ENCODE assay signal across 20 cellular contexts in the genomic region with DNA sequence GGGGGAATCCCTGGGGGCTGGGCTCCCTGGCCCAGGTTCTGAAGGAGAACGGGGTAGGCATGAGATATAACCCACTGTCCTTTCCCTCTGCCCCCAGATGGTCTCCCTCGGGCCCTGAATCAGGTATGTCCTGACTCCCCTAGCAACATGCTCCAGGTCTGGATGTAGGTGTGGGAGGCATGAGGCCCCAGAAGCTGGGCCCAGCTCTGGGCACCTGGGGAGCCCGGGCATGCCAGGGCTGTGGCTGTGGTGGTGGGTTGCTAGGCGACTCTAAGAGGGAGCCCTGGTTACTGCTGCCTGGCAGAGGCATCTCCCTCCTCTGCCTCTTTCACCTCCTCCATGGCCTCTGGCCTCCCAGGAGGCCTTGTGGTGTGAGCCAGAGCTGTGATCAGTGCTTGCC. TPM values are rescaled to one million over a fixed set of nuclear protein-coding genes. Genes with fewer than 3 reads are reported as not detected.
DNase-seq lines count a peak whose midpoint lies in the region; ATAC-seq, FAIRE-seq and TF ChIP-seq lines count a peak whose summit lies in the region.
"Had no signal": no experiment of that assay in that cellular context is flagged by ENCODE, and none has a peak within 500 bp of the region (broad histone marks: within the 10 kb centered on the region; RNA-seq: fewer than 3 reads in every experiment).

No MANE protein-coding gene starts in this region.

- TF ChIP-seq EP300 in H1 (IDR thresholded peaks at IDR 0.05; ENCODE audit: borderline replicate concordance in 1 of 2, low read depth in 2 of 2, low read length in 2 of 2) = no peak
- TF ChIP-seq EP300 in esophagus muscularis mucosa (IDR thresholded peaks at IDR 0.05) = no peak

- no peaks in the 10 kb centered on the region; the same call in 1 of the 2 replicates for H3K79me1 ChIP-seq in H1 (ENCODE audit: low read depth, low read length)

- H3K36me3 ChIP-seq in H1 (ENCODE audit: control insufficient read depth in 2 of 4, insufficient read depth in 4 of 4, low read length in 3 of 4) = no peaks in the 10 kb centered on the region
- peaks cover 0 to 20% (median 4%) of the 10 kb centered on the region in 4 donors for H3K36me3 ChIP-seq in esophagus muscularis mucosa

- no peak overlapping the region; a peak in 1 of 7 replicates for H3K9ac ChIP-seq in H1 (replicated peaks in 1 of 4; ENCODE audit: extremely low read depth in 1 of 4, low read depth in 3 of 4, low read length in 3 of 4)

- H3K4ac ChIP-seq in H1 (replicated peaks; ENCODE audit: insufficient read length, low read depth, low read length) = no peak overlapping the region

- no peak overlapping the region for H2BK20ac ChIP-seq in H1 (ENCODE audit: low read length)

- no peak overlapping the region for H3K4me2 ChIP-seq in H1 (ENCODE audit: insufficient read depth in 1 of 2, low read depth in 2 of 2, low read length in 2 of 2)
- H3K4me2 ChIP-seq: A549 had no signal

- H4K91ac ChIP-seq in H1 (replicated peaks; ENCODE audit: insufficient read length, low read length) = no peak overlapping the region

- H2BK15ac ChIP-seq in H1 (ENCODE audit: low read length) = no peak overlapping the region

- no peak overlapping the region for H2BK12ac ChIP-seq in H1 (ENCODE audit: low read depth, low read length)

- no peak overlapping the region for H3K27ac ChIP-seq in H1 (ENCODE audit: low read depth, low read length)
- H3K27ac ChIP-seq in esophagus muscularis mucosa (replicated peaks in 1 of 4) = no peak overlapping the region
- H3K27ac ChIP-seq: A549 had no signal

- H3K56ac ChIP-seq in H1 (replicated peaks; ENCODE audit: insufficient read length, low read depth, low read length) = no peak overlapping the region

- peaks cover 8% of the 10 kb centered on the region; the same call in 1 of the 2 replicates for H3K23me2 ChIP-seq in H1 (ENCODE audit: low read depth, low read length)

- peak; percentile 25 for DNase-seq in NCI-H2171 (lab: John Stamatoyannopoulos, UW)
- no peak for DNase-seq in NCI-H2171 treated with DMSO at 0.1 percent for 48 hours (lab: John Stamatoyannopoulos, UW)
- DNase-seq in DMS 273 (lab: John Stamatoyannopoulos, UW; ENCODE audit: unreplicated experiment) = peak; percentile 99
- peak; percentile 33 for DNase-seq in NCI-H2107 treated with DMSO at 0.1 percent for 48 hours (lab: John Stamatoyannopoulos, UW; ENCODE audit: unreplicated experiment)
- DNase-seq in H1 (ENCODE audit: low read depth in 1 of 2, low spot score in 2 of 2) = no peak
- DNase-seq in esophagus muscularis mucosa (ENCODE audit: extremely low spot score) = no peak
- DNase-seq: CD8-positive, alpha-beta T cell; GOT3; NCI-H187 treated with DMSO at 0.1 percent for 48 hours; NCI-H2227 treated with DMSO at 0.1 percent for 48 hours; NCI-H526 treated with DMSO at 0.1 percent for 48 hours; PC-3; RPMI8226; T-helper 1 cell; T-helper 9 cell had no signal

- CTCF ChIA-PET in H1 (lab: Charles Lee; ENCODE audit: partially characterized antibody) = interaction anchor here (0.9 to 4.0 kb wide), 8 partner anchors 13 to 95 kb away, joined by 3 to 17 read pairs (median 4); a partner anchor contains a TSS

- peak overlapping the region; percentile 26; the same call in 1 of the 2 replicates for H4K8ac ChIP-seq in H1 (ENCODE audit: extremely low read depth, insufficient read depth, low read length)

- H3K79me2 ChIP-seq in H1 (ENCODE audit: control insufficient read depth in 1 of 2, insufficient read depth in 2 of 2, low read length in 2 of 2) = no peaks in the 10 kb centered on the region

- no peak overlapping the region for H2AK5ac ChIP-seq in H1 (ENCODE audit: low read depth, low read length)

- H3K9me3 ChIP-seq in H1 (ENCODE audit: insufficient read depth in 2 of 2, low read depth in 1 of 2, low read length in 1 of 2) = no peaks in the 10 kb centered on the region
- H3K9me3 ChIP-seq in esophagus muscularis mucosa = no peaks in the 10 kb centered on the region
- H3K9me3 ChIP-seq: A549 had no signal

- H3K4me1 ChIP-seq in H1 (replicated peaks in 1 of 4; ENCODE audit: control insufficient read depth in 3 of 4, insufficient read depth in 4 of 4, low read length in 3 of 4) (peaks cover 0 to 27% (median 21%) of the 10 kb centered on the region in 4 experiments; a peak in 6 of 7 replicates), esophagus muscularis mucosa (peaks cover 15 to 38% (median 30%) of the 10 kb centered on the region in 4 donors)

- ATAC-seq in HG03342 (IDR thresholded peaks at IDR 0.05; ENCODE audit: unreplicated experiment) = no peak
- ATAC-seq in GM21423 (IDR thresholded peaks at IDR 0.05; ENCODE audit: unreplicated experiment) = no peak
- ATAC-seq: A549; CD8-positive, alpha-beta T cell; PC-3 had no signal

- no peak overlapping the region for H2BK5ac ChIP-seq in H1 (ENCODE audit: low read depth, low read length)

- no peak overlapping the region for H3K23ac ChIP-seq in H1 (ENCODE audit: insufficient read length)

- no peak for TF ChIP-seq CTCF in H1 (IDR thresholded peaks at IDR 0.05; ENCODE audit: control extremely low read depth in 1 of 3, insufficient read depth in 1 of 3, low read depth in 1 of 3, low read length in 3 of 3)
- TF ChIP-seq CTCF in esophagus muscularis mucosa (IDR thresholded peaks at IDR 0.05) = no peak

- peaks cover 0 to 2% of the 10 kb centered on the region in 2 experiments for H4K20me1 ChIP-seq in H1 (replicated peaks in 1 of 2; ENCODE audit: control insufficient read depth in 1 of 2, insufficient read depth in 2 of 2, low read length in 2 of 2)

- WGBS in H1 (ENCODE audit: extremely low coverage in 1 of 2, insufficient coverage in 1 of 2, insufficient read length in 1 of 2, insufficient replicate concordance in 2 of 2, low coverage in 1 of 2, low lambda C conversion rate in 2 of 2, missing lambda C conversion rate in 1 of 2), 2 experiments = 88% methylated on average over 4 of the region's 4 CpGs; no CpG with 5 or more reads in 1 of the 2 experiments
- WGBS in esophagus muscularis mucosa = 91% methylated on average over 4 of the region's 4 CpGs

- H3K27me3 ChIP-seq in H1 (replicated peaks in 1 of 4; ENCODE audit: control insufficient read depth in 3 of 4, extremely low read depth in 1 of 4, insufficient read depth in 3 of 4, low read length in 3 of 4) (peaks cover 2 to 21% (median 14%) of the 10 kb centered on the region in 4 experiments; a peak in 6 of 7 replicates), esophagus muscularis mucosa (no peaks in the 10 kb centered on the region)

- no peak for TF ChIP-seq POLR2A in H1 (IDR thresholded peaks at IDR 0.05; ENCODE audit: control extremely low read depth in 1 of 2, low read depth in 2 of 2, low read length in 2 of 2)
- TF ChIP-seq POLR2A in esophagus muscularis mucosa (IDR thresholded peaks at IDR 0.05; ENCODE audit: low read depth) = no peak

- H4K5ac ChIP-seq in H1 (ENCODE audit: insufficient read length, low read depth, low read length) = no peak overlapping the region

- no peak overlapping the region for H3K14ac ChIP-seq in H1 (ENCODE audit: insufficient read length)

- no peak for FAIRE-seq in H1 (lab: Jason Lieb, UNC)
- FAIRE-seq: A549, GM12891, GM18507 had no signal

- no peak overlapping the region for H3K18ac ChIP-seq in H1 (ENCODE audit: extremely low read depth, low read length)

- TF ChIP-seq RAD21 in H1 (IDR thresholded peaks at IDR 0.05 in 1 of 2, conservative IDR thresholded peaks at IDR 0.05 in 1 of 2; ENCODE audit: low read depth in 2 of 2, low read length in 2 of 2) = no peak

- H3K4me3 ChIP-seq in H1 (ENCODE audit: extremely low read depth in 1 of 4, insufficient read depth in 2 of 4, low read depth in 3 of 4, low read length in 4 of 4) (no peak overlapping the region), esophagus muscularis mucosa (no peak overlapping the region)
- H3K4me3 ChIP-seq: A549 had no signal

- no peak overlapping the region for H2AFZ ChIP-seq in H1 (ENCODE audit: low read length)

- POLR2A ChIA-PET in H1 (lab: Charles Lee; ENCODE audit: partially characterized antibody) = interaction anchor here (0.7 to 3.7 kb wide), 6 partner anchors 9 to 18 kb away, joined by 3 to 13 read pairs (median 4); no protein-coding TSS in a partner anchor

- intact Hi-C loops in esophagus muscularis mucosa (cut with DNase I) = no loop called here

- H2BK120ac ChIP-seq in H1 (replicated peaks; ENCODE audit: low read depth, low read length) = no peak overlapping the region

TF ChIP-seq in H1, 55 proteins besides CTCF, POLR2A, EP300 and RAD21:
- no peak for TF ChIP-seq KDM5A (IDR thresholded peaks at IDR 0.05; ENCODE audit: low read length)
- TF ChIP-seq CTBP2 (IDR thresholded peaks at IDR 0.05; ENCODE audit: borderline replicate concordance, insufficient read depth, insufficient read length, low read length) = no peak
- TF ChIP-seq PHF8 (conservative IDR thresholded peaks at IDR 0.05; ENCODE audit: low read depth, low read length) = no peak
- TF ChIP-seq EGR1 (IDR thresholded peaks at IDR 0.05; ENCODE audit: borderline replicate concordance, low read depth, low read length) = no peak
- TF ChIP-seq HDAC6 (IDR thresholded peaks at IDR 0.05; ENCODE audit: low read depth, low read length) = no peak
- no peak for TF ChIP-seq KDM4A (IDR thresholded peaks at IDR 0.05; ENCODE audit: low read depth, low read length, severe bottlenecking)
- TF ChIP-seq SIX5 (IDR thresholded peaks at IDR 0.05; ENCODE audit: low read depth, low read length) = no peak
- no peak for TF ChIP-seq SRF (IDR thresholded peaks at IDR 0.05; ENCODE audit: low read depth, low read length)
TF ChIP-seq in H1: peak in this region for 0.

RNA-seq across cellular contexts. Expression of a gene that starts 16.2 kb away (rescaled TPM):
- 3.0 and 3.8 TPM in 2 replicates for total RNA-seq in H1 (2021; fragmentation: NEBNext Ultra II Directional; extraction: Animal tissue kit (Norgen Biotek cat#: 25700))
- 0.59 and 1.2 TPM in 2 replicates for polyA plus RNA-seq in H1 (2011; rRNA removed)
- 0.52 TPM for polyA plus RNA-seq in H1 (2011; cell fraction: cytosol; rRNA removed)
- polyA plus RNA-seq in H1 (2011; cell fraction: nucleus; rRNA removed) = 1.8 TPM
- 2.2 to 4.1 TPM (median 3.4 TPM) in 4 replicates for polyA plus RNA-seq in H1 (2012, experiment 1 of 2)
- 1.4 TPM for polyA plus RNA-seq in H1 (2012, experiment 2 of 2)
- 1.9 TPM for polyA plus RNA-seq in H1 (2013, experiment 1 of 2)
- polyA plus RNA-seq in H1 (2013, experiment 2 of 2) = 1.8 TPM
- polyA minus RNA-seq in H1 (2011; rRNA and poly(A)+ RNA removed) = 0.27 and 0.54 TPM in 2 replicates
- 2.3 TPM for polyA minus RNA-seq in H1 (2011; cell fraction: cytosol; rRNA and poly(A)+ RNA removed)
- polyA minus RNA-seq in H1 (2011; cell fraction: nucleus; rRNA and poly(A)+ RNA removed) = 2.8 TPM
- 1 to 10 TPM in 1 of 4 donors, under 1 TPM in 3; 0.33 to 1.3 (median 0.53) TPM for total RNA-seq in esophagus muscularis mucosa

Comparison
In these comparisons a context has a peak if more than half of its experiments do, and no peak if none do; other contexts are left out.
1. DNase-seq: peak in NCI-H2171 (single experiment), DMS 273 (single experiment) and NCI-H2107 treated with DMSO at 0.1 percent for 48 hours (single experiment); none in NCI-H2171 treated with DMSO at 0.1 percent for 48 hours (single experiment), H1 (0 of 2) and esophagus muscularis mucosa (single experiment).